In the genomic region with DNA sequence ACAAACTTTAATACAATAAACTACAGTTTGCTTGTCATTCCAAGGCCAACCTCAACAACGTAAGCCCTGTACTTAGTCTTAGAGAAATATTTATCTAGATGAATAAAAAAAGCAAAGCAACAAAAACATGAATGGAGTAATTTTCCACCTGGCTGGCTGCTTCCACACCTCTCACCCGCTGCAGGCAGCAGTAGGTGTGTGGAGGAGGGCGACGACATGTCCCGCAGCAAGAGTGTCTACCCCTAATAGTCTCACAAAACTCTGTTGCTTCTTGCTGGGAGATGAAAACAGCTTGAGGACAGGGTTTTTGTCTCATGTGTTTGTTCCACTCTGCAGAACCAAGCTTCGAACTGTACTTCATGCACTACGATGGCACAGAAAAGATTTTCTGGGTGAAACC, we compare ENCODE assay signal across 37 cellular contexts. TPM values are rescaled to one million over a fixed set of nuclear protein-coding genes. Genes with fewer than 3 reads are reported as not detected.
"Had no signal": no experiment of that assay in that cellular context is flagged by ENCODE, and none has a peak within 500 bp of the region (broad histone marks: within the 10 kb centered on the region; RNA-seq: fewer than 3 reads in every experiment).

No MANE protein-coding gene starts in this region.

- H3K9me3 Mint-ChIP-seq: activated B cell treated with CpG ODN at 0.5 μM for 24 hours; activated CD4-positive, alpha-beta memory T cell treated with anti-CD3 and anti-CD28 coated beads for 36 hours; activated CD4-positive, alpha-beta T cell treated with anti-CD3 and anti-CD28 coated beads, Interleukin-2, amount 10 ng/mL, durations not matched to agents 24 days and 14 days; activated CD8-positive, alpha-beta T cell treated with anti-CD3 and anti-CD28 coated beads for 36 hours; activated naive CD4-positive, alpha-beta T cell treated with anti-CD3 and anti-CD28 coated beads for 36 hours; activated naive CD4-positive, alpha-beta T cell treated with anti-CD3 and anti-CD28 coated beads, Interleukin-2, amount 50 U/mL, for 72 hours; activated naive CD8-positive, alpha-beta T cell treated with anti-CD3 and anti-CD28 coated beads for 36 hours; activated T-cell treated with anti-CD3 and anti-CD28 coated beads, Interleukin-2, amount 50 U/mL, for 4 hours; activated T-cell treated with anti-CD3 and anti-CD28 coated beads, Interleukin-2, amount 50 U/mL, for 72 hours; activated T-helper 1 cell treated with anti-CD3 and anti-CD28 coated beads, Interleukin-12 subunit alpha, Interleukin-12 subunit beta, Interleukin-2, Interleukin-4 antibody, amounts not matched to agents 30 ng/mL and 10 ng/mL and 1 ng/mL, durations not matched to agents 14 hours and 24 hours and 36 hours; activated T-helper 17 cell treated with anti-CD3 and anti-CD28 coated beads, Interleukin-2, amount 50 U/mL, for 72 hours; T-helper 1 cell treated with Interleukin-12 subunit alpha and Interleukin-12 subunit beta and Interleukin-4 antibody, amounts not matched to agents 30 μg/mL and 1 μg/mL, for 36 hours; T-helper 2 cell treated with Interferon-gamma antibody and Interleukin-4, amounts not matched to agents 5 μg/mL and 100 μg/mL, for 36 hours had no signal

- DNase-seq: activated B cell treated with CpG ODN at 0.5 μM for 24 hours; activated CD4-positive, alpha-beta memory T cell treated with anti-CD3 and anti-CD28 coated beads for 36 hours; activated CD4-positive, alpha-beta T cell treated with anti-CD3 and anti-CD28 coated beads for 4 hours; activated CD4-positive, alpha-beta T cell treated with anti-CD3 and anti-CD28 coated beads, Interleukin-2, amount 10 ng/mL, durations not matched to agents 24 days and 14 days; activated CD4-positive, alpha-beta T cell treated with anti-CD3 and anti-CD28 coated beads, Interleukin-2, amount 50 U/mL, for 1 hour; activated CD4-positive, alpha-beta T cell treated with anti-CD3 and anti-CD28 coated beads, Interleukin-2, amount 50 U/mL, for 4 hours; activated CD4-positive, CD25-positive, alpha-beta regulatory T cell treated with anti-CD3 and anti-CD28 coated beads, Interleukin-2, amount 50 U/mL, for 72 hours; activated CD8-positive, alpha-beta memory T cell treated with anti-CD3 and anti-CD28 coated beads, Interleukin-2, amount 50 U/mL, for 4 hours; activated CD8-positive, alpha-beta T cell treated with anti-CD3 and anti-CD28 coated beads for 36 hours; activated effector memory CD4-positive, alpha-beta T cell treated with anti-CD3 and anti-CD28 coated beads, Interleukin-2, amount 50 U/mL, for 16 hours; activated gamma-delta T cell treated with Interleukin-2 at 50 U/mL for 16 hours; activated naive CD4-positive, alpha-beta T cell; activated naive CD4-positive, alpha-beta T cell treated with anti-CD3 and anti-CD28 coated beads for 36 hours; activated naive CD4-positive, alpha-beta T cell treated with anti-CD3 and anti-CD28 coated beads, Interleukin-2, amount 50 U/mL, for 16 hours; activated naive CD8-positive, alpha-beta T cell treated with anti-CD3 and anti-CD28 coated beads for 36 hours; activated T-cell treated with anti-CD3 and anti-CD28 coated beads for 4 hours; activated T-cell treated with anti-CD3 and anti-CD28 coated beads, Interleukin-2, amount 50 U/mL, for 1 hour; activated T-cell treated with anti-CD3 and anti-CD28 coated beads, Interleukin-2, amount 50 U/mL, for 4 hours; activated T-cell treated with anti-CD3 and anti-CD28 coated beads, Interleukin-2, amount 50 U/mL, for 72 hours; amniotic stem cell; cerebellar nuclear complex; T-helper 1 cell; T-helper 2 cell; T-helper 9 cell had no signal

- H3K36me3 ChIP-seq: adrenal gland, cardiac muscle cell had no signal

- H3K27ac Mint-ChIP-seq: activated B cell treated with CpG ODN at 0.5 μM for 24 hours; activated CD4-positive, alpha-beta memory T cell treated with anti-CD3 and anti-CD28 coated beads for 36 hours; activated CD4-positive, alpha-beta T cell treated with anti-CD3 and anti-CD28 coated beads, Interleukin-2, amount 10 ng/mL, durations not matched to agents 24 days and 14 days; activated CD8-positive, alpha-beta T cell treated with anti-CD3 and anti-CD28 coated beads for 36 hours; activated naive CD4-positive, alpha-beta T cell treated with anti-CD3 and anti-CD28 coated beads for 36 hours; activated naive CD4-positive, alpha-beta T cell treated with anti-CD3 and anti-CD28 coated beads, Interleukin-2, amount 50 U/mL, for 72 hours; activated naive CD8-positive, alpha-beta T cell treated with anti-CD3 and anti-CD28 coated beads for 36 hours; activated T-cell treated with anti-CD3 and anti-CD28 coated beads, Interleukin-2, amount 50 U/mL, for 72 hours; activated T-helper 1 cell treated with anti-CD3 and anti-CD28 coated beads, Interleukin-12 subunit alpha, Interleukin-12 subunit beta, Interleukin-2, Interleukin-4 antibody, amounts not matched to agents 30 ng/mL and 10 ng/mL and 1 ng/mL, durations not matched to agents 14 hours and 24 hours and 36 hours; activated T-helper 17 cell treated with anti-CD3 and anti-CD28 coated beads, Interleukin-2, amount 50 U/mL, for 72 hours; T-helper 1 cell treated with Interleukin-12 subunit alpha and Interleukin-12 subunit beta and Interleukin-4 antibody, amounts not matched to agents 30 μg/mL and 1 μg/mL, for 36 hours; T-helper 2 cell treated with Interferon-gamma antibody and Interleukin-4, amounts not matched to agents 5 μg/mL and 100 μg/mL, for 36 hours had no signal

- H3K9me3 ChIP-seq: adrenal gland, body of pancreas had no signal

- H3K27me3 ChIP-seq: adrenal gland, body of pancreas, cardiac muscle cell had no signal

- H3K27ac ChIP-seq: adrenal gland, cardiac muscle cell, VCaP had no signal

- ATAC-seq: activated CD8-positive, alpha-beta T cell treated with anti-CD3 and anti-CD28 coated beads for 36 hours; activated naive CD4-positive, alpha-beta T cell treated with anti-CD3 and anti-CD28 coated beads, Interleukin-2, amount 50 U/mL, for 72 hours; activated T-cell treated with anti-CD3 and anti-CD28 coated beads, Interleukin-2, amount 50 U/mL, for 4 hours; activated T-cell treated with anti-CD3 and anti-CD28 coated beads, Interleukin-2, amount 50 U/mL, for 72 hours; activated T-helper 17 cell treated with anti-CD3 and anti-CD28 coated beads, Interleukin-2, amount 50 U/mL, for 72 hours had no signal

- H3K4me3 ChIP-seq: adrenal gland, body of pancreas, cardiac muscle cell had no signal

- H3K4me1 Mint-ChIP-seq: activated B cell treated with CpG ODN at 0.5 μM for 24 hours; activated CD4-positive, alpha-beta T cell treated with anti-CD3 and anti-CD28 coated beads, Interleukin-2, amount 10 ng/mL, durations not matched to agents 24 days and 14 days; activated naive CD8-positive, alpha-beta T cell treated with anti-CD3 and anti-CD28 coated beads for 36 hours; activated T-helper 17 cell treated with anti-CD3 and anti-CD28 coated beads, Interleukin-2, amount 50 U/mL, for 72 hours; central memory CD8-positive, alpha-beta T cell had no signal

- H3K4me1 ChIP-seq: adrenal gland had no signal

- H3K4me3 Mint-ChIP-seq: activated B cell treated with CpG ODN at 0.5 μM for 24 hours; activated CD4-positive, alpha-beta memory T cell treated with anti-CD3 and anti-CD28 coated beads for 36 hours; activated CD4-positive, alpha-beta T cell treated with anti-CD3 and anti-CD28 coated beads, Interleukin-2, amount 10 ng/mL, durations not matched to agents 24 days and 14 days; activated CD8-positive, alpha-beta T cell treated with anti-CD3 and anti-CD28 coated beads for 36 hours; activated naive CD4-positive, alpha-beta T cell treated with anti-CD3 and anti-CD28 coated beads for 36 hours; activated naive CD8-positive, alpha-beta T cell treated with anti-CD3 and anti-CD28 coated beads for 36 hours; activated T-cell treated with anti-CD3 and anti-CD28 coated beads, Interleukin-2, amount 50 U/mL, for 4 hours; activated T-cell treated with anti-CD3 and anti-CD28 coated beads, Interleukin-2, amount 50 U/mL, for 72 hours; activated T-helper 1 cell treated with anti-CD3 and anti-CD28 coated beads, Interleukin-12 subunit alpha, Interleukin-12 subunit beta, Interleukin-2, Interleukin-4 antibody, amounts not matched to agents 30 ng/mL and 10 ng/mL and 1 ng/mL, durations not matched to agents 14 hours and 24 hours and 36 hours; activated T-helper 17 cell treated with anti-CD3 and anti-CD28 coated beads, Interleukin-2, amount 50 U/mL, for 72 hours; central memory CD8-positive, alpha-beta T cell; T-helper 1 cell treated with Interleukin-12 subunit alpha and Interleukin-12 subunit beta and Interleukin-4 antibody, amounts not matched to agents 30 μg/mL and 1 μg/mL, for 36 hours; T-helper 2 cell treated with Interferon-gamma antibody and Interleukin-4, amounts not matched to agents 5 μg/mL and 100 μg/mL, for 36 hours had no signal

- H3K36me3 Mint-ChIP-seq: activated CD4-positive, alpha-beta memory T cell treated with anti-CD3 and anti-CD28 coated beads for 36 hours; activated naive CD4-positive, alpha-beta T cell treated with anti-CD3 and anti-CD28 coated beads, Interleukin-2, amount 50 U/mL, for 72 hours; activated naive CD8-positive, alpha-beta T cell treated with anti-CD3 and anti-CD28 coated beads for 36 hours had no signal

- H3K27me3 Mint-ChIP-seq: activated B cell treated with CpG ODN at 0.5 μM for 24 hours; activated CD4-positive, alpha-beta memory T cell treated with anti-CD3 and anti-CD28 coated beads for 36 hours; activated CD4-positive, alpha-beta T cell treated with anti-CD3 and anti-CD28 coated beads, Interleukin-2, amount 10 ng/mL, durations not matched to agents 24 days and 14 days; central memory CD8-positive, alpha-beta T cell had no signal

RNA-seq across cellular contexts. Expression of a gene that starts 48.8 kb away (rescaled TPM):
- total RNA-seq: activated B cell treated with CpG ODN at 0.5 μM for 24 hours; activated CD4-positive, alpha-beta memory T cell treated with anti-CD3 and anti-CD28 coated beads for 36 hours; activated CD4-positive, alpha-beta T cell treated with anti-CD3 and anti-CD28 coated beads, Interleukin-2, amount 10 ng/mL, durations not matched to agents 24 days and 14 days; activated CD8-positive, alpha-beta memory T cell treated with anti-CD3 and anti-CD28 coated beads for 36 hours; activated CD8-positive, alpha-beta T cell treated with anti-CD3 and anti-CD28 coated beads for 36 hours; activated naive CD4-positive, alpha-beta T cell treated with anti-CD3 and anti-CD28 coated beads for 36 hours; activated naive CD4-positive, alpha-beta T cell treated with anti-CD3 and anti-CD28 coated beads, Interleukin-2, amount 50 U/mL, for 72 hours; activated naive CD8-positive, alpha-beta T cell treated with anti-CD3 and anti-CD28 coated beads for 36 hours; activated T-cell treated with anti-CD3 and anti-CD28 coated beads, Interleukin-2, amount 50 U/mL, for 4 hours; activated T-cell treated with anti-CD3 and anti-CD28 coated beads, Interleukin-2, amount 50 U/mL, for 72 hours; activated T-helper 1 cell treated with anti-CD3 and anti-CD28 coated beads, Interleukin-12 subunit alpha, Interleukin-12 subunit beta, Interleukin-2, Interleukin-4 antibody, amounts not matched to agents 30 ng/mL and 10 ng/mL and 1 ng/mL, durations not matched to agents 14 hours and 24 hours and 36 hours; activated T-helper 17 cell treated with anti-CD3 and anti-CD28 coated beads, Interleukin-2, amount 50 U/mL, for 72 hours; aorta; bronchial epithelial cell had no signal
